In genomic region chr6:168060521-168060931, GRCh38 we compare ENCODE assay signal across 8 cellular contexts. TPM values are rescaled to one million over a fixed set of nuclear protein-coding genes. Genes with fewer than 3 reads are reported as not detected.
DNase-seq lines count a peak whose midpoint lies in the region; ATAC-seq lines count a peak whose summit lies in the region.

No MANE protein-coding gene starts in this region.

- H3K4me3 ChIP-seq in MG63 (no peak overlapping the region), mesendoderm (ENCODE audit: low read length) (no peak overlapping the region)

- no peak overlapping the region for H2BK5ac ChIP-seq in mesendoderm (ENCODE audit: low read length)

- no peak overlapping the region for H2BK120ac ChIP-seq in mesendoderm (ENCODE audit: low read depth, low read length)

- H3K9me3 ChIP-seq in MG63: no peaks in the 10 kb centered on the region

- H4K8ac ChIP-seq in mesendoderm (ENCODE audit: low read depth, low read length): no peak overlapping the region

- no peak overlapping the region for H3K18ac ChIP-seq in mesendoderm (ENCODE audit: low read length)

- DNase-seq in AG20443 (ENCODE audit: low spot score) (peak; percentile 84), MG63 (peak; percentile 78), dermis blood vessel endothelial cell (peak; percentile 42), mesendoderm (peak; percentile 72), NCI-H1436 (lab: John Stamatoyannopoulos, UW) (no peak)

- H3K36me3 ChIP-seq in MG63: no peaks in the 10 kb centered on the region
- no peaks in the 10 kb centered on the region for H3K36me3 ChIP-seq in mesendoderm (ENCODE audit: control insufficient read depth, insufficient read depth, low read length)

- H3K4me2 ChIP-seq in mesendoderm (ENCODE audit: low read length): no peak overlapping the region

- H3K4me1 ChIP-seq in mesendoderm (ENCODE audit: control insufficient read depth, low read depth, low read length): no peaks in the 10 kb centered on the region

- H3K9ac ChIP-seq in mesendoderm (ENCODE audit: low read length): no peak overlapping the region

- H3K23ac ChIP-seq in mesendoderm (ENCODE audit: low read length): no peak overlapping the region

- H3K56ac ChIP-seq in mesendoderm (ENCODE audit: low read length): peak overlapping the region; percentile 50

- H3K4ac ChIP-seq in mesendoderm (ENCODE audit: low read depth, low read length): no peak overlapping the region

- H3K27ac ChIP-seq in mesendoderm (ENCODE audit: low read depth, low read length): no peak overlapping the region

- no peak overlapping the region for H4K5ac ChIP-seq in mesendoderm (ENCODE audit: low read length)

- ATAC-seq in HG02759 (IDR thresholded peaks at IDR 0.05; ENCODE audit: unreplicated experiment) (no peak), HG03280 (IDR thresholded peaks at IDR 0.05; ENCODE audit: unreplicated experiment) (no peak)
- no peak for ATAC-seq in activated CD4-positive, CD25-positive, alpha-beta regulatory T cell treated with anti-CD3 and anti-CD28 coated beads, Interleukin-2, amount 50 U/mL, for 24 hours

- H2AK5ac ChIP-seq in mesendoderm (ENCODE audit: low read length): no peak overlapping the region

- H3K27me3 ChIP-seq in MG63 (no peaks in the 10 kb centered on the region), mesendoderm (ENCODE audit: insufficient read depth, low read length, poor library complexity) (no peaks in the 10 kb centered on the region)

- whole genome bisulfite sequencing in mesendoderm (ENCODE audit: extremely low coverage, insufficient coverage, low lambda C conversion rate): no CpG with 5 or more reads among the region's 12 CpGs

- H2BK15ac ChIP-seq in mesendoderm (replicated peaks; ENCODE audit: low read depth): no peak overlapping the region

- H3K79me1 ChIP-seq in mesendoderm (ENCODE audit: low read length): no peaks in the 10 kb centered on the region

- no peaks in the 10 kb centered on the region for H3K79me2 ChIP-seq in mesendoderm (ENCODE audit: control insufficient read depth, insufficient read depth, low read length)

RNA-seq across cellular contexts. Expression of gene FRMD1, which starts 18.5 kb away (rescaled TPM):
- total RNA-seq in MG63 (2014; rRNA removed; shearing (Covaris generic); ENCODE audit: low replicate concordance): not detected in 2 replicates
- total RNA-seq in dermis blood vessel endothelial cell: not detected in 2 replicates
- polyA plus RNA-seq in mesendoderm (2013, experiment 1 of 2): 0.04 TPM
- polyA plus RNA-seq in mesendoderm (2013, experiment 2 of 2): 0.03 TPM
